In genomic region chr15:75578206-75578947, GRCh38 we compare ENCODE assay signal across 8 cellular contexts. TPM values are rescaled to one million over a fixed set of nuclear protein-coding genes. Genes with fewer than 3 reads are reported as not detected.
A peak's percentile ranks its signal among the peaks of the same experiment; 100 is the strongest.
DNase-seq lines count a peak whose midpoint lies in the region; ATAC-seq, FAIRE-seq and TF ChIP-seq lines count a peak whose summit lies in the region.

No MANE protein-coding gene starts in this region.

- peak overlapping the region; percentile 93 for H3K27ac Mint-ChIP-seq in activated CD4-positive, alpha-beta memory T cell treated with anti-CD3 and anti-CD28 coated beads for 36 hours

- no peaks in the 10 kb centered on the region for H4K20me1 ChIP-seq in endothelial cell of umbilical vein (replicated peaks; ENCODE audit: control insufficient read depth, extremely low read depth, insufficient read depth, low read length)

- H3K4me1 Mint-ChIP-seq in activated CD4-positive, alpha-beta memory T cell treated with anti-CD3 and anti-CD28 coated beads for 36 hours (ENCODE audit: low read depth), result peaks cover 24% of the 10 kb centered on the region

- ATAC-seq in GM21529 (IDR thresholded peaks at IDR 0.05; ENCODE audit: unreplicated experiment), result no peak

- H3K4me1 ChIP-seq in endothelial cell of umbilical vein (ENCODE audit: control insufficient read depth, extremely low read depth, insufficient read depth, low read length), result peaks cover 12% of the 10 kb centered on the region
- peaks cover 4 to 8% of the 10 kb centered on the region in 2 donors for H3K4me1 ChIP-seq in muscle layer of duodenum (ENCODE audit: control insufficient read depth in 1 of 2, insufficient read depth in 2 of 2, low read length in 2 of 2)

- H3K4me3 Mint-ChIP-seq in activated CD4-positive, alpha-beta memory T cell treated with anti-CD3 and anti-CD28 coated beads for 36 hours, result peak overlapping the region; percentile 91

- peak; percentile 45 for DNase-seq in NCI-H748 (lab: John Stamatoyannopoulos, UW; ENCODE audit: unreplicated experiment)
- DNase-seq in NCI-H748 treated with DMSO at 0.1 percent for 48 hours (lab: John Stamatoyannopoulos, UW), result no peak
- DNase-seq in HuH-7.5 (ENCODE audit: low spot score), result peak; percentile 51
- DNase-seq in activated CD4-positive, alpha-beta memory T cell treated with anti-CD3 and anti-CD28 coated beads for 36 hours, result peak; percentile 42
- peak; percentile 11 for DNase-seq in endothelial cell of umbilical vein (ENCODE audit: low read depth, low spot score)
- peak; percentile 55 for DNase-seq in urothelium cell line (ENCODE audit: low spot score)

- intact Hi-C loops in activated CD4-positive, alpha-beta memory T cell treated with anti-CD3 and anti-CD28 coated beads for 36 hours (cut with micrococcal nuclease), result loop anchor here (2.0 kb wide), 2 partner anchors 62 to 124 kb away; partner anchors contain the start of gene IMP3
- intact Hi-C loops in endothelial cell of umbilical vein (cut with micrococcal nuclease), result loop anchor here (1.0 to 5.0 kb wide), 4 partner anchors 46 to 124 kb away; no protein-coding TSS in a partner anchor

- peaks cover 6% of the 10 kb centered on the region for H3K36me3 Mint-ChIP-seq in activated CD4-positive, alpha-beta memory T cell treated with anti-CD3 and anti-CD28 coated beads for 36 hours

- H3K9me3 Mint-ChIP-seq in activated CD4-positive, alpha-beta memory T cell treated with anti-CD3 and anti-CD28 coated beads for 36 hours, result no peaks in the 10 kb centered on the region

- H3K9ac ChIP-seq in endothelial cell of umbilical vein (replicated peaks; ENCODE audit: extremely low read depth, insufficient read depth, low read length), result peak overlapping the region; percentile 93

- peaks cover 48% of the 10 kb centered on the region for H3K79me2 ChIP-seq in endothelial cell of umbilical vein (ENCODE audit: control insufficient read depth, insufficient read depth, low read length)

- no peak for TF ChIP-seq CTCF in endothelial cell of umbilical vein (IDR thresholded peaks at IDR 0.05; ENCODE audit: extremely low read depth in 1 of 2, insufficient read depth in 1 of 2, low read depth in 1 of 2, low read length in 2 of 2)

- no TSS peak for BruUV-seq in endothelial cell of umbilical vein (replicated peaks; lab: Mats Ljungman, UMichigan)

- H3K36me3 ChIP-seq in endothelial cell of umbilical vein (ENCODE audit: control insufficient read depth in 2 of 2, extremely low read depth in 1 of 2, insufficient read depth in 2 of 2, low read length in 2 of 2) (no peaks in the 10 kb centered on the region), muscle layer of duodenum (ENCODE audit: control insufficient read depth in 1 of 2, insufficient read depth in 2 of 2, low read length in 2 of 2) (no peaks in the 10 kb centered on the region)

- CTCF ChIA-PET in activated CD4-positive, alpha-beta memory T cell treated with anti-CD3 and anti-CD28 coated beads for 36 hours (lab: Charles Lee), result interaction anchor here (0.8 to 4.2 kb wide), 17 partner anchors 10 to 210 kb away, joined by 3 to 19 read pairs (median 4); partner anchors contain the start of genes IMP3, MAN2C1, SIN3A and SNX33
- CTCF ChIA-PET in endothelial cell of umbilical vein (lab: Charles Lee), result interaction anchor here (0.7 to 2.3 kb wide), 25 partner anchors 12 to 210 kb away, joined by 3 to 17 read pairs (median 4); partner anchors contain the start of genes IMP3, MAN2C1, SNUPN and SNX33

- FAIRE-seq in endothelial cell of umbilical vein (lab: Jason Lieb, UNC), result no peak
- no peak for FAIRE-seq in urothelium cell line (lab: Jason Lieb, UNC)

- H3K9me3 ChIP-seq in endothelial cell of umbilical vein (replicated peaks; ENCODE audit: control insufficient read depth, insufficient read depth, low read length) (no peaks in the 10 kb centered on the region), muscle layer of duodenum (ENCODE audit: control insufficient read depth in 1 of 2, low read length in 2 of 2) (no peaks in the 10 kb centered on the region)

- peak overlapping the region; percentile 68 for H3K27ac ChIP-seq in endothelial cell of umbilical vein (ENCODE audit: insufficient read depth, low read depth, low read length)
- H3K27ac ChIP-seq in muscle layer of duodenum (ENCODE audit: low read length), result peak overlapping the region; percentile 79

- peak; percentile 40 for TF ChIP-seq POLR2A in endothelial cell of umbilical vein (IDR thresholded peaks at IDR 0.05; ENCODE audit: low read depth, low read length)

- H3K27me3 ChIP-seq in endothelial cell of umbilical vein (ENCODE audit: control insufficient read depth in 2 of 2, insufficient read depth in 2 of 2, low read length in 2 of 2) (no peaks in the 10 kb centered on the region), muscle layer of duodenum (ENCODE audit: low read depth, low read length) (no peaks in the 10 kb centered on the region)

- H3K4me2 ChIP-seq in endothelial cell of umbilical vein (ENCODE audit: insufficient read depth, low read length), result peak overlapping the region; percentile 87

- dilution Hi-C loops in endothelial cell of umbilical vein (cut with MboI; ENCODE audit: extremely low pct_ligation_motif_present, low sequenced_read_pairs), result loop anchor here (25.0 kb wide), 1 partner anchor 116 kb away; the partner anchor contains the start of gene SIN3A

- H3K27me3 Mint-ChIP-seq in activated CD4-positive, alpha-beta memory T cell treated with anti-CD3 and anti-CD28 coated beads for 36 hours, result no peaks in the 10 kb centered on the region

- no peaks in the 10 kb centered on the region for H3K9me1 ChIP-seq in endothelial cell of umbilical vein (replicated peaks; ENCODE audit: control insufficient read depth, extremely low read depth, insufficient read depth, low read length)

- H2AFZ ChIP-seq in endothelial cell of umbilical vein (ENCODE audit: low read depth, low read length), result peak overlapping the region; percentile 88

- H3K4me3 ChIP-seq in endothelial cell of umbilical vein (replicated peaks in 1 of 3; ENCODE audit: insufficient read depth in 1 of 3, low read depth in 1 of 3, low read length in 3 of 3) (peak overlapping the region; percentile 64 to 99 (median 97)), muscle layer of duodenum (ENCODE audit: low read depth in 1 of 2, low read length in 2 of 2) (peak overlapping the region; percentile 92 to 95)

- POLR2A ChIA-PET in activated CD4-positive, alpha-beta memory T cell treated with anti-CD3 and anti-CD28 coated beads for 36 hours (lab: Charles Lee), result interaction anchor here (0.6 to 2.7 kb wide), 12 partner anchors 13 to 210 kb away, joined by 3 to 18 read pairs (median 4); partner anchors contain the start of genes IMP3, MAN2C1 and SNX33
- POLR2A ChIA-PET in endothelial cell of umbilical vein (lab: Charles Lee), result interaction anchor here (1.1 kb wide), 1 partner anchor 211 kb away, joined by 3 read pairs; no protein-coding TSS in a partner anchor

TF ChIP-seq in endothelial cell of umbilical vein, 7 proteins besides CTCF, POLR2A, EP300 and RAD21:
- no peak for TF ChIP-seq MAX (IDR thresholded peaks at IDR 0.05; ENCODE audit: insufficient read depth, insufficient read length)
- no peak for TF ChIP-seq POLR2AphosphoS5 (IDR thresholded peaks at IDR 0.05; ENCODE audit: insufficient read depth, low read depth, low read length)
- no peak for TF ChIP-seq MYC (IDR thresholded peaks at IDR 0.05; ENCODE audit: low read depth, low read length)
- no peak for TF ChIP-seq GATA2 (IDR thresholded peaks at IDR 0.05; ENCODE audit: insufficient read depth, insufficient read length, low read depth, low read length)
- TF ChIP-seq FOS (IDR thresholded peaks at IDR 0.05; ENCODE audit: borderline replicate concordance, insufficient read depth, low read length), result no peak
- no peak for TF ChIP-seq EZH2 (IDR thresholded peaks at IDR 0.05; ENCODE audit: borderline replicate concordance, low read depth, low read length, severe bottlenecking)
- no peak for TF ChIP-seq JUN (IDR thresholded peaks at IDR 0.05; ENCODE audit: borderline replicate concordance, insufficient read depth, insufficient read length, low read depth)

RNA-seq across cellular contexts. Expression of gene PTPN9, which starts 0.7 kb away (rescaled TPM):
- total RNA-seq in activated CD4-positive, alpha-beta memory T cell treated with anti-CD3 and anti-CD28 coated beads for 36 hours, result 10 to 100 TPM; 19.2 to 20.9 TPM
- total RNA-seq in endothelial cell of umbilical vein, result 31.4 and 32.0 TPM in 2 replicates
- 37.2 and 43.7 TPM in 2 replicates for polyA plus RNA-seq in endothelial cell of umbilical vein
- 34.2 and 46.6 TPM in 2 replicates for polyA plus RNA-seq in endothelial cell of umbilical vein (2011; cell fraction: cytosol; rRNA removed)
- 25.3 and 28.5 TPM in 2 replicates for polyA plus RNA-seq in endothelial cell of umbilical vein (2011; cell fraction: nucleus; rRNA removed)
- 19.7 and 24.0 TPM in 2 replicates for polyA plus RNA-seq in endothelial cell of umbilical vein (2012)
- 55.3 and 73.9 TPM in 2 replicates for polyA minus RNA-seq in endothelial cell of umbilical vein
- 24.4 TPM for polyA minus RNA-seq in endothelial cell of umbilical vein (2011; cell fraction: cytosol; rRNA and poly(A)+ RNA removed)
- 16.5 and 28.5 TPM in 2 replicates for polyA minus RNA-seq in endothelial cell of umbilical vein (2011; cell fraction: nucleus; rRNA and poly(A)+ RNA removed)

RNA-seq across cellular contexts. Expression of gene SNUPN, which starts 47.1 kb away (rescaled TPM):
- total RNA-seq in activated CD4-positive, alpha-beta memory T cell treated with anti-CD3 and anti-CD28 coated beads for 36 hours, result 10 to 100 TPM; 33.4 to 34.2 TPM
- 19.3 and 25.1 TPM in 2 replicates for total RNA-seq in endothelial cell of umbilical vein
- polyA plus RNA-seq in endothelial cell of umbilical vein, result 11.7 and 13.2 TPM in 2 replicates
- polyA plus RNA-seq in endothelial cell of umbilical vein (2011; cell fraction: cytosol; rRNA removed), result 18.9 and 19.0 TPM in 2 replicates
- 13.6 and 16.3 TPM in 2 replicates for polyA plus RNA-seq in endothelial cell of umbilical vein (2011; cell fraction: nucleus; rRNA removed)
- polyA plus RNA-seq in endothelial cell of umbilical vein (2012), result 19.1 and 22.1 TPM in 2 replicates
- 14.6 and 14.7 TPM in 2 replicates for polyA minus RNA-seq in endothelial cell of umbilical vein
- 15.8 TPM for polyA minus RNA-seq in endothelial cell of umbilical vein (2011; cell fraction: cytosol; rRNA and poly(A)+ RNA removed)
- 6.0 and 9.0 TPM in 2 replicates for polyA minus RNA-seq in endothelial cell of umbilical vein (2011; cell fraction: nucleus; rRNA and poly(A)+ RNA removed)
